ENCODE assay signal across 20 cellular contexts in the genomic region with DNA sequence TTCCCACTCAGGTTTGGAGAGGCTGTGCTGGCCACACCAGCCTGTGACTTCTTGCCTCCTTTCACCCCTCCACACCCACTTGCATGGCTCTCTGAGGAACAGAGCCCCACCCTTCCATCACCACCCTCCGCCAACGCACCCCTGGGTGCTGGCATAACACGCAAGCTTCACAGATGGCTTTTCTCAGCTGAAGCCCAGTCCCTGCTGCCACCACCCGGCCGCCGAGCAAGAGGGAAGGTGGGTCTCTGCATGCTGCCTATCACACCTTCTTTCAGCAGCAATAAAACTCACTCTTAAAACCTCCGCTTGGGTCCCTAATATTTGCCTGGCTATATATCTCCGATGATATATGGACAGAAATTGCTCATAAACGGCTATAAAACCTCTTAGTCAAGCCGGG. TPM values are rescaled to one million over a fixed set of nuclear protein-coding genes. Genes with fewer than 3 reads are reported as not detected.
DNase-seq lines count a peak whose midpoint lies in the region; ATAC-seq, FAIRE-seq and TF ChIP-seq lines count a peak whose summit lies in the region.
"Had no signal": no experiment of that assay in that cellular context is flagged by ENCODE, and none has a peak within 500 bp of the region (broad histone marks: within the 10 kb centered on the region; RNA-seq: fewer than 3 reads in every experiment).

No MANE protein-coding gene starts in this region.

- H3K9me3 Mint-ChIP-seq in WTC11, result no peaks in the 10 kb centered on the region
- H3K9me3 Mint-ChIP-seq in stimulated activated effector memory CD8-positive, alpha-beta T cell treated with anti-CD3 and anti-CD28 coated beads, Interleukin-12 subunit alpha, Interleukin-12 subunit beta, amount 100 ng/mL, for 72 hours, result no peaks in the 10 kb centered on the region
- H3K9me3 Mint-ChIP-seq: activated T-helper 17 cell treated with anti-CD3 and anti-CD28 coated beads, Interleukin-2, amount 50 U/mL, for 72 hours; endodermal cell; naive B cell; stimulated activated naive CD8-positive, alpha-beta T cell treated with anti-CD3 and anti-CD28 coated beads, Interleukin-15, amount 100 ng/mL, for 72 hours; T-cell had no signal

- H3K4me3 Mint-ChIP-seq in WTC11, result no peak overlapping the region
- H3K4me3 Mint-ChIP-seq in stimulated activated effector memory CD8-positive, alpha-beta T cell treated with anti-CD3 and anti-CD28 coated beads, Interleukin-12 subunit alpha, Interleukin-12 subunit beta, amount 100 ng/mL, for 72 hours, result no peak overlapping the region
- H3K4me3 Mint-ChIP-seq: activated T-helper 17 cell treated with anti-CD3 and anti-CD28 coated beads, Interleukin-2, amount 50 U/mL, for 72 hours; endodermal cell; naive B cell; stimulated activated naive CD8-positive, alpha-beta T cell treated with anti-CD3 and anti-CD28 coated beads, Interleukin-15, amount 100 ng/mL, for 72 hours; T-cell had no signal

- CTCF ChIA-PET in WTC11 (lab: Charles Lee), result interaction anchor here (0.6 to 1.1 kb wide), 2 partner anchors 45 kb away, joined by 3 to 5 read pairs; no protein-coding TSS in a partner anchor

- no peak overlapping the region for H3K4me3 ChIP-seq in fibroblast of the aortic adventitia (ENCODE audit: low read depth, low read length)
- no peak overlapping the region for H3K4me3 ChIP-seq in small intestine (ENCODE audit: low read depth in 1 of 2, low read length in 2 of 2)
- H3K4me3 ChIP-seq: left ventricle myocardium inferior had no signal

- POLR2A ChIA-PET in WTC11 (lab: Charles Lee), result no interaction called here

- peaks cover 12% of the 10 kb centered on the region for H3K4me1 Mint-ChIP-seq in WTC11
- H3K4me1 Mint-ChIP-seq in stimulated activated effector memory CD8-positive, alpha-beta T cell treated with anti-CD3 and anti-CD28 coated beads, Interleukin-12 subunit alpha, Interleukin-12 subunit beta, amount 100 ng/mL, for 72 hours, result no peaks in the 10 kb centered on the region
- H3K4me1 Mint-ChIP-seq: activated T-helper 17 cell treated with anti-CD3 and anti-CD28 coated beads, Interleukin-2, amount 50 U/mL, for 72 hours; naive B cell; stimulated activated naive CD8-positive, alpha-beta T cell treated with anti-CD3 and anti-CD28 coated beads, Interleukin-15, amount 100 ng/mL, for 72 hours; T-cell had no signal

- no peaks in the 10 kb centered on the region for H3K36me3 ChIP-seq in small intestine (ENCODE audit: control insufficient read depth in 2 of 2, insufficient read depth in 2 of 2, low read length in 2 of 2)
- H3K36me3 ChIP-seq: left ventricle myocardium inferior had no signal

- DNase-seq in D721Med (ENCODE audit: insufficient read length, low spot score), result no peak
- peak; percentile 71 for DNase-seq in LoVo (ENCODE audit: low spot score)
- peak; percentile 12 for DNase-seq in fibroblast of the aortic adventitia (ENCODE audit: low read depth)
- DNase-seq in small intestine, result peak; percentile 13
- DNase-seq in WTC11 (ENCODE audit: low spot score), result no peak
- DNase-seq in stimulated activated effector memory CD8-positive, alpha-beta T cell treated with anti-CD3 and anti-CD28 coated beads, Interleukin-12 subunit alpha, Interleukin-12 subunit beta, amount 100 ng/mL, for 72 hours (ENCODE audit: low spot score in 2 of 2), result no peak
- no peak for DNase-seq in NCI-H774 (lab: John Stamatoyannopoulos, UW)
- DNase-seq: DMS53; endodermal cell; foreskin melanocyte; left ventricle myocardium inferior; MM.1S; naive B cell; NCI-H2029 treated with DMSO at 0.1 percent for 48 hours; RPMI8226; stimulated activated naive CD8-positive, alpha-beta T cell treated with anti-CD3 and anti-CD28 coated beads, Interleukin-15, amount 100 ng/mL, for 72 hours had no signal

- no peak overlapping the region for H3K27ac ChIP-seq in small intestine (ENCODE audit: low read depth in 1 of 2, low read length in 1 of 2)
- H3K27ac ChIP-seq: left ventricle myocardium inferior, parathyroid adenoma, VCaP had no signal

- no peak for FAIRE-seq in D721Med (lab: Jason Lieb, UNC)
- FAIRE-seq in small intestine (lab: Jason Lieb, UNC), result no peak

- peak; percentile 19 for TF ChIP-seq CTCF in D721Med (IDR thresholded peaks at IDR 0.05; ENCODE audit: insufficient read depth, missing control alignments)
- TF ChIP-seq CTCF in fibroblast of the aortic adventitia (IDR thresholded peaks at IDR 0.05; ENCODE audit: insufficient read depth, low read length), result no peak
- no peak for TF ChIP-seq CTCF in WTC11 (IDR thresholded peaks at IDR 0.05)

- no peaks in the 10 kb centered on the region for H3K36me3 Mint-ChIP-seq in WTC11
- no peaks in the 10 kb centered on the region for H3K36me3 Mint-ChIP-seq in stimulated activated effector memory CD8-positive, alpha-beta T cell treated with anti-CD3 and anti-CD28 coated beads, Interleukin-12 subunit alpha, Interleukin-12 subunit beta, amount 100 ng/mL, for 72 hours

- H3K27ac Mint-ChIP-seq in WTC11, result no peak overlapping the region
- H3K27ac Mint-ChIP-seq in stimulated activated effector memory CD8-positive, alpha-beta T cell treated with anti-CD3 and anti-CD28 coated beads, Interleukin-12 subunit alpha, Interleukin-12 subunit beta, amount 100 ng/mL, for 72 hours, result no peak overlapping the region
- H3K27ac Mint-ChIP-seq: activated T-helper 17 cell treated with anti-CD3 and anti-CD28 coated beads, Interleukin-2, amount 50 U/mL, for 72 hours; endodermal cell; naive B cell; stimulated activated naive CD8-positive, alpha-beta T cell treated with anti-CD3 and anti-CD28 coated beads, Interleukin-15, amount 100 ng/mL, for 72 hours; T-cell had no signal

- no peaks in the 10 kb centered on the region for H3K4me1 ChIP-seq in small intestine (ENCODE audit: control insufficient read depth in 2 of 2, insufficient read depth in 1 of 2, low read depth in 1 of 2, low read length in 1 of 2)
- H3K4me1 ChIP-seq: left ventricle myocardium inferior, parathyroid adenoma had no signal

- H3K27me3 Mint-ChIP-seq in WTC11 (ENCODE audit: low read depth), result peaks cover 46% of the 10 kb centered on the region

- ATAC-seq in WTC11, result no peak
- ATAC-seq in stimulated activated effector memory CD8-positive, alpha-beta T cell treated with anti-CD3 and anti-CD28 coated beads, Interleukin-12 subunit alpha, Interleukin-12 subunit beta, amount 100 ng/mL, for 72 hours, result no peak
- ATAC-seq: activated T-helper 17 cell treated with anti-CD3 and anti-CD28 coated beads, Interleukin-2, amount 50 U/mL, for 72 hours; stimulated activated naive CD8-positive, alpha-beta T cell treated with anti-CD3 and anti-CD28 coated beads, Interleukin-15, amount 100 ng/mL, for 72 hours; T-cell had no signal

- 18 to 54% (median 32%) methylated on average over 10 of the region's 10 CpGs for WGBS in small intestine, 3 donors

- H3K27me3 ChIP-seq in small intestine (ENCODE audit: control insufficient read depth in 2 of 2, insufficient read depth in 2 of 2, low read length in 2 of 2), result peaks cover 4% of the 10 kb centered on the region in 2 donors

- no peaks in the 10 kb centered on the region for H3K9me3 ChIP-seq in small intestine (ENCODE audit: control insufficient read depth, low read depth)
- H3K9me3 ChIP-seq: left ventricle myocardium inferior had no signal

TF ChIP-seq in WTC11, 78 proteins besides CTCF, POLR2A, EP300 and RAD21:
- TF ChIP-seq, protein P1, sequence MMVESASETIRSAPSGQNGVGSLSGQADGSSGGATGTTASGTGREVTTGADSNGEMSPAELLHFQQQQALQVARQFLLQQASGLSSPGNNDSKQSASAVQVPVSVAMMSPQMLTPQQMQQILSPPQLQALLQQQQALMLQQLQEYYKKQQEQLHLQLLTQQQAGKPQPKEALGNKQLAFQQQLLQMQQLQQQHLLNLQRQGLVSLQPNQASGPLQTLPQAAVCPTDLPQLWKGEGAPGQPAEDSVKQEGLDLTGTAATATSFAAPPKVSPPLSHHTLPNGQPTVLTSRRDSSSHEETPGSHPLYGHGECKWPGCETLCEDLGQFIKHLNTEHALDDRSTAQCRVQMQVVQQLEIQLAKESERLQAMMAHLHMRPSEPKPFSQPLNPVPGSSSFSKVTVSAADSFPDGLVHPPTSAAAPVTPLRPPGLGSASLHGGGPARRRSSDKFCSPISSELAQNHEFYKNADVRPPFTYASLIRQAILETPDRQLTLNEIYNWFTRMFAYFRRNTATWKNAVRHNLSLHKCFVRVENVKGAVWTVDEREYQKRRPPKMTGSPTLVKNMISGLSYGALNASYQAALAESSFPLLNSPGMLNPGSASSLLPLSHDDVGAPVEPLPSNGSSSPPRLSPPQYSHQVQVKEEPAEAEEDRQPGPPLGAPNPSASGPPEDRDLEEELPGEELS (CRISPR knock-in tag; IDR thresholded peaks at IDR 0.05), result no peak
- TF ChIP-seq GRHL2 (CRISPR knock-in tag; IDR thresholded peaks at IDR 0.05; ENCODE audit: insufficient replicate concordance, severe bottlenecking), result no peak
- TF ChIP-seq, protein P2, sequence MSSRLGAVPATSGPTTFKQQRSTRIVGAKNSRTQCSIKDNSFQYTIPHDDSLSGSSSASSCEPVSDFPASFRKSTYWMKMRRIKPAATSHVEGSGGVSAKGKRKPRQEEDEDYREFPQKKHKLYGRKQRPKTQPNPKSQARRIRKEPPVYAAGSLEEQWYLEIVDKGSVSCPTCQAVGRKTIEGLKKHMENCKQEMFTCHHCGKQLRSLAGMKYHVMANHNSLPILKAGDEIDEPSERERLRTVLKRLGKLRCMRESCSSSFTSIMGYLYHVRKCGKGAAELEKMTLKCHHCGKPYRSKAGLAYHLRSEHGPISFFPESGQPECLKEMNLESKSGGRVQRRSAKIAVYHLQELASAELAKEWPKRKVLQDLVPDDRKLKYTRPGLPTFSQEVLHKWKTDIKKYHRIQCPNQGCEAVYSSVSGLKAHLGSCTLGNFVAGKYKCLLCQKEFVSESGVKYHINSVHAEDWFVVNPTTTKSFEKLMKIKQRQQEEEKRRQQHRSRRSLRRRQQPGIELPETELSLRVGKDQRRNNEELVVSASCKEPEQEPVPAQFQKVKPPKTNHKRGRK (CRISPR knock-in tag; IDR thresholded peaks at IDR 0.05; ENCODE audit: borderline replicate concordance), result no peak
- TF ChIP-seq ETV6 (CRISPR knock-in tag; IDR thresholded peaks at IDR 0.05), result no peak
- no peak for TF ChIP-seq TEAD1 (CRISPR knock-in tag; IDR thresholded peaks at IDR 0.05)
- TF ChIP-seq PRRX2 (CRISPR knock-in tag; IDR thresholded peaks at IDR 0.05), result no peak
- no peak for TF ChIP-seq FOXK1 (CRISPR knock-in tag; IDR thresholded peaks at IDR 0.05)
TF ChIP-seq in WTC11: peak in this region for 0.

RNA-seq across cellular contexts. Expression of gene SMUG1, which starts 41.6 kb away (rescaled TPM):
- 18.3 and 27.5 TPM in 2 replicates for total RNA-seq in fibroblast of the aortic adventitia (ENCODE audit: low replicate concordance)
- 10 to 100 TPM; 25.9 to 83.9 (median 53.5) TPM for polyA plus RNA-seq in small intestine
- 19.2 to 27.5 TPM (median 26.3 TPM) in 3 replicates for total RNA-seq in WTC11 (2021)

Comparison
In these comparisons a context has a peak if more than half of its experiments do, and no peak if none do; other contexts are left out.
1. DNase-seq: peak in LoVo (single experiment), fibroblast of the aortic adventitia (single experiment) and small intestine (single experiment); none in D721Med (single experiment), WTC11 (single experiment), stimulated activated effector memory CD8-positive, alpha-beta T cell treated with anti-CD3 and anti-CD28 coated beads, Interleukin-12 subunit alpha, Interleukin-12 subunit beta, amount 100 ng/mL, for 72 hours (0 of 2) and NCI-H774 (single experiment).